ENCODE assay signal across 12 cellular contexts in the genomic region with DNA sequence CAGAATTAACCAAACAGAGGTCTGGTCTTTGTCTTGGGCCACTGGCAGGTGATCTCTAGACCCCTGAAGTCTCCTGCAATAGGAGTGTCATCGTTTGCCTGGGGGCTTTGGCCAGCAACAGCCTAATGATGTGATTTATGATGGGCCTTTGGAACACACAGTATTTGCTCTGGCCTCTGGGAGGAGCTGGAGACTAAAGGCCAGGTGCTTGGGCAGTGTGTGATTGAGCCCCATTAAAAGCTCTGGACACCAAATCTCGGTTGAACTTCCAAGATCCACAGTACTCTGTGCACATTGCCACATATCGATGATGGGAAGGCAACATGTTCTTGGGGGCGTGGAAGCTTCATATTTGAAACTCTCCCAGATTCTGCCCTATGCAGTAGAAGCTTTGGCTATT. TPM values are rescaled to one million over a fixed set of nuclear protein-coding genes. Genes with fewer than 3 reads are reported as not detected.
DNase-seq lines count a peak whose midpoint lies in the region; ATAC-seq and TF ChIP-seq lines count a peak whose summit lies in the region.
"Had no signal": no experiment of that assay in that cellular context is flagged by ENCODE, and none has a peak within 500 bp of the region (broad histone marks: within the 10 kb centered on the region; RNA-seq: fewer than 3 reads in every experiment).

No MANE protein-coding gene starts in this region.

- ATAC-seq in sciatic nerve = peak; percentile 80
- no peak for ATAC-seq in effector memory CD8-positive, alpha-beta T cell (replicated peaks)
- ATAC-seq in GM21526 (IDR thresholded peaks at IDR 0.05; ENCODE audit: low FRiP score, unreplicated experiment) = no peak
- ATAC-seq: activated T-cell treated with anti-CD3 and anti-CD28 coated beads, Interleukin-2, amount 50 U/mL, for 4 hours; T-cell had no signal

- no peaks in the 10 kb centered on the region for H3K4me1 ChIP-seq in CD8-positive, alpha-beta memory T cell (ENCODE audit: insufficient read depth, low read length)

- H3K27ac ChIP-seq in CD8-positive, alpha-beta memory T cell (ENCODE audit: low read depth, low read length) = no peak overlapping the region

- H3K27me3 ChIP-seq in CD8-positive, alpha-beta memory T cell (ENCODE audit: insufficient read depth, low read length, poor library complexity, severe bottlenecking) = no peaks in the 10 kb centered on the region
- H3K27me3 ChIP-seq: tibial nerve had no signal

- no peak overlapping the region for H3K4me3 Mint-ChIP-seq in effector memory CD8-positive, alpha-beta T cell
- no peak overlapping the region for H3K4me3 Mint-ChIP-seq in CD8-positive, alpha-beta memory T cell
- H3K4me3 Mint-ChIP-seq: activated T-cell treated with anti-CD3 and anti-CD28 coated beads, Interleukin-2, amount 50 U/mL, for 4 hours; memory B cell; T-cell had no signal

- peaks cover 0 to 2% of the 10 kb centered on the region in 2 donors for H3K4me1 Mint-ChIP-seq in effector memory CD8-positive, alpha-beta T cell (ENCODE audit: low read depth in 2 of 2)
- H3K4me1 Mint-ChIP-seq in CD8-positive, alpha-beta memory T cell = no peaks in the 10 kb centered on the region
- H3K4me1 Mint-ChIP-seq: memory B cell had no signal

- no peaks in the 10 kb centered on the region for H3K9me3 Mint-ChIP-seq in effector memory CD8-positive, alpha-beta T cell
- peaks cover 0 to 3% (median 3%) of the 10 kb centered on the region in 5 donors for H3K9me3 Mint-ChIP-seq in CD8-positive, alpha-beta memory T cell
- H3K9me3 Mint-ChIP-seq: activated T-cell treated with anti-CD3 and anti-CD28 coated beads, Interleukin-2, amount 50 U/mL, for 4 hours; memory B cell; T-cell had no signal

- TF ChIP-seq CTCF in fibroblast of the aortic adventitia (IDR thresholded peaks at IDR 0.05; ENCODE audit: insufficient read depth, low read length) = peak; percentile 16

- CTCF ChIA-PET in CD8-positive, alpha-beta memory T cell (lab: Charles Lee) = no interaction called here

- H3K36me3 ChIP-seq in CD8-positive, alpha-beta memory T cell (ENCODE audit: insufficient read depth, low read length) = no peaks in the 10 kb centered on the region
- H3K36me3 ChIP-seq: tibial nerve had no signal

- H3K9me3 ChIP-seq in CD8-positive, alpha-beta memory T cell (ENCODE audit: low read length) = no peaks in the 10 kb centered on the region
- H3K9me3 ChIP-seq: tibial nerve had no signal

- H3K27me3 Mint-ChIP-seq in effector memory CD8-positive, alpha-beta T cell = peaks cover 14 to 21% of the 10 kb centered on the region in 2 donors
- peaks cover 4 to 9% of the 10 kb centered on the region in 2 donors for H3K27me3 Mint-ChIP-seq in CD8-positive, alpha-beta memory T cell

- H3K36me3 Mint-ChIP-seq in effector memory CD8-positive, alpha-beta T cell (ENCODE audit: insufficient read depth) = no peaks in the 10 kb centered on the region
- H3K36me3 Mint-ChIP-seq in CD8-positive, alpha-beta memory T cell = no peaks in the 10 kb centered on the region
- H3K36me3 Mint-ChIP-seq: memory B cell, T-cell had no signal

- DNase-seq in ELF-1 (ENCODE audit: low read depth, low spot score) = peak; percentile 84
- peak; percentile 37 for DNase-seq in NCI-H82 treated with DMSO at 0.1 percent for 48 hours (lab: John Stamatoyannopoulos, UW; ENCODE audit: unreplicated experiment)
- peak; percentile 14 for DNase-seq in fibroblast of the aortic adventitia (ENCODE audit: low read depth)
- DNase-seq in sciatic nerve (ENCODE audit: low spot score) = no peak
- no peak for DNase-seq in effector memory CD8-positive, alpha-beta T cell
- no peak for DNase-seq in CD8-positive, alpha-beta memory T cell
- DNase-seq: activated T-cell treated with anti-CD3 and anti-CD28 coated beads, Interleukin-2, amount 50 U/mL, for 4 hours; HCEC 1CT; T-cell had no signal

- POLR2A ChIA-PET in CD8-positive, alpha-beta memory T cell (lab: Charles Lee) = no interaction called here

- no peak overlapping the region for H3K4me3 ChIP-seq in fibroblast of the aortic adventitia (ENCODE audit: low read depth, low read length)
- no peak overlapping the region for H3K4me3 ChIP-seq in CD8-positive, alpha-beta memory T cell (ENCODE audit: low read length)
- H3K4me3 ChIP-seq: tibial nerve had no signal

- intact Hi-C loops in sciatic nerve (cut with DNase I) = no loop called here

- H3K27ac Mint-ChIP-seq in effector memory CD8-positive, alpha-beta T cell = peak overlapping the region in 1 of 2 donors; percentile 11
- no peak overlapping the region for H3K27ac Mint-ChIP-seq in CD8-positive, alpha-beta memory T cell
- H3K27ac Mint-ChIP-seq: memory B cell, T-cell had no signal

RNA-seq across cellular contexts. Expression of a gene that starts 32.0 kb away (rescaled TPM):
- total RNA-seq in fibroblast of the aortic adventitia (ENCODE audit: low replicate concordance) (0.36 TPM in 1 of 2 replicates, not detected in the other), sciatic nerve (16.4 TPM)
- under 1 TPM; 0.22 to 0.46 TPM for total RNA-seq in CD8-positive, alpha-beta memory T cell
- 0.71 TPM for polyA plus RNA-seq in CD8-positive, alpha-beta memory T cell

Comparison
In these comparisons a context has a peak if more than half of its experiments do, and no peak if none do; other contexts are left out.
1. DNase-seq: peak in ELF-1 (single experiment), NCI-H82 treated with DMSO at 0.1 percent for 48 hours (single experiment) and fibroblast of the aortic adventitia (single experiment); none in sciatic nerve (single experiment), effector memory CD8-positive, alpha-beta T cell (0 of 3) and CD8-positive, alpha-beta memory T cell (0 of 5).
2. RNA of a gene that starts 32.0 kb away (total RNA-seq): 16.4 TPM in sciatic nerve (single experiment); 0.22 to 0.46 TPM in CD8-positive, alpha-beta memory T cell and 0.36 TPM in fibroblast of the aortic adventitia; every median in the first group is over 10 times any median in the second.